In the genomic region with DNA sequence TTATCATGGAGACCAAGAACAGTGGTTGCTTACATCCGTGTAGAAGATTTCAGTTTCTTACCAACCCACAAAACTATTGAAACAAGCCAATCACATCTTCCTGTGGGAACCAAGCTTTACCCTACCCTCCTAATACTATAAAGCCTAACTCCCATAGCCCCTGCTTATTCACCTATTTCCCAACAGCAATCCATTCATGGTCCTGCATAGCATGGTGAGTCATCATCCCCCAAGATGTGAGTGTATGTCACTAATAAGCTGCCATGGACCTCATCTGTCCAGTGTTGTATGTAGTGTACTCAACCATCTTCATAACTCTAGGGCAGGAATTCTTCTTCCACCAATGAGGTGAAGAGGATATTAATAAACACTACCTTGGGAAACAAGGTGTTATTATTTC, we compare ENCODE assay signal across 19 cellular contexts.
"Had no signal": no experiment of that assay in that cellular context is flagged by ENCODE, and none has a peak within 500 bp of the region (broad histone marks: within the 10 kb centered on the region; RNA-seq: fewer than 3 reads in every experiment).

No MANE protein-coding gene starts in this region.

- DNase-seq: activated CD4-positive, alpha-beta memory T cell treated with anti-CD3 and anti-CD28 coated beads for 36 hours; activated CD8-positive, alpha-beta memory T cell treated with anti-CD3 and anti-CD28 coated beads, Interleukin-2, amount 10 ng/mL, durations not matched to agents 7 days and 5 days; activated naive CD8-positive, alpha-beta T cell treated with anti-CD3 and anti-CD28 coated beads for 36 hours; amygdala; central memory CD4-positive, alpha-beta T cell; colonic mucosa; head of caudate nucleus; kidney; left lung; midbrain; retina; stimulated activated CD4-positive, alpha-beta T cell treated with anti-CD3 and anti-CD28 coated beads, Interleukin-1b, Interleukin-23, amount 100 ng/mL, for 48 hours; stimulated activated CD8-positive, alpha-beta memory T cell treated with anti-CD3 and anti-CD28 coated beads, Interleukin-4, amount 100 ng/mL, for 48 hours; stimulated activated naive CD4-positive, alpha-beta T cell treated with Interleukin-2 at 50 U/mL for 16 hours; substantia nigra; tibial artery; WERI-Rb-1 had no signal

- H3K4me1 Mint-ChIP-seq: activated CD8-positive, alpha-beta memory T cell treated with anti-CD3 and anti-CD28 coated beads, Interleukin-2, amount 10 ng/mL, durations not matched to agents 7 days and 5 days; activated naive CD8-positive, alpha-beta T cell treated with anti-CD3 and anti-CD28 coated beads for 36 hours had no signal

- H3K27ac Mint-ChIP-seq: activated CD4-positive, alpha-beta memory T cell treated with anti-CD3 and anti-CD28 coated beads for 36 hours; activated CD8-positive, alpha-beta memory T cell treated with anti-CD3 and anti-CD28 coated beads, Interleukin-2, amount 10 ng/mL, durations not matched to agents 7 days and 5 days; activated naive CD8-positive, alpha-beta T cell treated with anti-CD3 and anti-CD28 coated beads for 36 hours; nephron had no signal

- H3K4me1 ChIP-seq: colonic mucosa, left lung, tibial artery had no signal

- H3K9me3 ChIP-seq: colonic mucosa, left lung, tibial artery had no signal

- H3K36me3 Mint-ChIP-seq: activated CD4-positive, alpha-beta memory T cell treated with anti-CD3 and anti-CD28 coated beads for 36 hours; activated CD8-positive, alpha-beta memory T cell treated with anti-CD3 and anti-CD28 coated beads, Interleukin-2, amount 10 ng/mL, durations not matched to agents 7 days and 5 days; activated naive CD8-positive, alpha-beta T cell treated with anti-CD3 and anti-CD28 coated beads for 36 hours had no signal

- H3K4me3 Mint-ChIP-seq: activated CD4-positive, alpha-beta memory T cell treated with anti-CD3 and anti-CD28 coated beads for 36 hours; activated CD8-positive, alpha-beta memory T cell treated with anti-CD3 and anti-CD28 coated beads, Interleukin-2, amount 10 ng/mL, durations not matched to agents 7 days and 5 days; activated naive CD8-positive, alpha-beta T cell treated with anti-CD3 and anti-CD28 coated beads for 36 hours; nephron had no signal

- ATAC-seq: activated CD8-positive, alpha-beta memory T cell treated with anti-CD3 and anti-CD28 coated beads, Interleukin-2, amount 10 ng/mL, durations not matched to agents 7 days and 5 days; esophagus mucosa; left lung had no signal

- FAIRE-seq: kidney had no signal

- H3K27me3 ChIP-seq: colonic mucosa, left lung, tibial artery had no signal

- H3K27me3 Mint-ChIP-seq: activated CD4-positive, alpha-beta memory T cell treated with anti-CD3 and anti-CD28 coated beads for 36 hours; activated CD8-positive, alpha-beta memory T cell treated with anti-CD3 and anti-CD28 coated beads, Interleukin-2, amount 10 ng/mL, durations not matched to agents 7 days and 5 days; activated naive CD8-positive, alpha-beta T cell treated with anti-CD3 and anti-CD28 coated beads for 36 hours had no signal

- H3K27ac ChIP-seq: colonic mucosa, left lung, tibial artery, WERI-Rb-1 had no signal

- H3K4me3 ChIP-seq: colonic mucosa, left lung, tibial artery had no signal

- H3K36me3 ChIP-seq: colonic mucosa, left lung, tibial artery, WERI-Rb-1 had no signal
